In the genomic region with DNA sequence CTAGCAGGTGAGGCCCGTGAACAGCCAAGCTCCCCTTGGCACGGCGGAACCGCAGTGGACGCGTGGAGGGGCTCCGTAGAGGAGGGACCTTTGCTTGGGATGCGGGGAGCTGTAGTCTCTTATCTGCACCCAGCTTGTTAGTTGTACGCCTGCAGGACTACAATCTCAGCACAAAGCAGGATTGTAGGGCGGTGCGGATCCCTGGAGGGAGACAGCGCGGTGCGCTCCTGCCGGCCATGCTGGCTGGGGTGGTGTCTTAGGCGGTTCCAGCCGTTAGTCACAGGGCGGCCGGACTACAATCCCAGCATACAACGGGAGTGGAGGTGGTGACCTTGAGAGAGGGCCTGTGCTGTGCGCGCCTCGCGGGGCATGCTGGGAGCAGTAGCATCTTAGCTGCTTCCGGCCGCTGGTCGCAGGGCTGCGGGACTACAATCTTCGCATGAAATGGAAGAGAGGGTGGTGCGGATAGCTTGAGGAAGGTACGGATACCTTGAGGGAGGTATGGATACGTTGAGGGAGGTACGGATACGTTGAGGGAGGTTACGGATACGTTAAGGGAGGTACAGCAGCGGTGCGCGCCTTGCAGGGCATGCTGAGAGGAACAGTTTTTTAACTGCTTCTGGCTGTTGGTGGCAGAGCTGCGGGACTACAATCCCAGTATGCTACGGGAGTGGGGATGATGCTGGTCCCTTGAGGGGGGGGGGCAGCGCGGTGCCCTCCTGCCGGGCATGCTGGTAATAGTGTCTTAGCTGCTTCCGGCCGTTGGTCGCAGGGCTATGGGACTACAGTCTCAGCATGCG, we compare ENCODE assay signal across 1 cellular context.
A peak's percentile ranks its signal among the peaks of the same experiment; 100 is the strongest.
TF ChIP-seq lines count a peak whose summit lies in the region.

No MANE protein-coding gene starts in this region.

TF ChIP-seq in K562, 482 proteins besides CTCF, POLR2A, EP300 and RAD21 (continued from another document and continues in another):
- TF ChIP-seq, protein P1, sequence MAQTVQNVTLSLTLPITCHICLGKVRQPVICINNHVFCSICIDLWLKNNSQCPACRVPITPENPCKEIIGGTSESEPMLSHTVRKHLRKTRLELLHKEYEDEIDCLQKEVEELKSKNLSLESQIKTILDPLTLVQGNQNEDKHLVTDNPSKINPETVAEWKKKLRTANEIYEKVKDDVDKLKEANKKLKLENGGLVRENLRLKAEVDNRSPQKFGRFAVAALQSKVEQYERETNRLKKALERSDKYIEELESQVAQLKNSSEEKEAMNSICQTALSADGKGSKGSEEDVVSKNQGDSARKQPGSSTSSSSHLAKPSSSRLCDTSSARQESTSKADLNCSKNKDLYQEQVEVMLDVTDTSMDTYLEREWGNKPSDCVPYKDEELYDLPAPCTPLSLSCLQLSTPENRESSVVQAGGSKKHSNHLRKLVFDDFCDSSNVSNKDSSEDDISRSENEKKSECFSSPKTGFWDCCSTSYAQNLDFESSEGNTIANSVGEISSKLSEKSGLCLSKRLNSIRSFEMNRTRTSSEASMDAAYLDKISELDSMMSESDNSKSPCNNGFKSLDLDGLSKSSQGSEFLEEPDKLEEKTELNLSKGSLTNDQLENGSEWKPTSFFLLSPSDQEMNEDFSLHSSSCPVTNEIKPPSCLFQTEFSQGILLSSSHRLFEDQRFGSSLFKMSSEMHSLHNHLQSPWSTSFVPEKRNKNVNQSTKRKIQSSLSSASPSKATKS (CRISPR knock-in tag; IDR thresholded peaks at IDR 0.05), result no peak
- no peak for TF ChIP-seq FOXM1 (IDR thresholded peaks at IDR 0.05; ENCODE audit: low read depth)
- TF ChIP-seq FOXM1 (CRISPR knock-in tag; IDR thresholded peaks at IDR 0.05; ENCODE audit: low read depth), result no peak
- no peak for TF ChIP-seq ZNF280B (CRISPR knock-in tag; IDR thresholded peaks at IDR 0.05)
- no peak for TF ChIP-seq CHCHD3 (CRISPR knock-in tag; IDR thresholded peaks at IDR 0.05)
- TF ChIP-seq HNRNPLL (IDR thresholded peaks at IDR 0.05; ENCODE audit: low read depth, low read length, poor library complexity, severe bottlenecking), result peak; percentile 73
- TF ChIP-seq GABPB1 (CRISPR knock-in tag; IDR thresholded peaks at IDR 0.05), result peak; percentile 87
- TF ChIP-seq SAP30 (IDR thresholded peaks at IDR 0.05; ENCODE audit: borderline replicate concordance, insufficient read depth, low read depth, low read length, poor library complexity, severe bottlenecking), result peak; percentile 11
- TF ChIP-seq FOXJ3 (CRISPR knock-in tag; IDR thresholded peaks at IDR 0.05), result no peak
- peak; percentile 19 for TF ChIP-seq RBBP5 (IDR thresholded peaks at IDR 0.05; ENCODE audit: borderline replicate concordance, insufficient read depth, low read length, poor library complexity, severe bottlenecking)
- peak; percentile 74 to 75 for TF ChIP-seq NRF1 (conservative IDR thresholded peaks at IDR 0.05 in 1 of 2, IDR thresholded peaks at IDR 0.05 in 1 of 2)
- no peak for TF ChIP-seq HNRNPH1 (optimal IDR thresholded peaks at IDR 0.05; ENCODE audit: low read depth, low read length)
- no peak for TF ChIP-seq HIVEP1 (CRISPR knock-in tag; IDR thresholded peaks at IDR 0.05)
- peak; percentile 82 for TF ChIP-seq CREM (IDR thresholded peaks at IDR 0.05; ENCODE audit: low read depth)
- TF ChIP-seq, protein P2, sequence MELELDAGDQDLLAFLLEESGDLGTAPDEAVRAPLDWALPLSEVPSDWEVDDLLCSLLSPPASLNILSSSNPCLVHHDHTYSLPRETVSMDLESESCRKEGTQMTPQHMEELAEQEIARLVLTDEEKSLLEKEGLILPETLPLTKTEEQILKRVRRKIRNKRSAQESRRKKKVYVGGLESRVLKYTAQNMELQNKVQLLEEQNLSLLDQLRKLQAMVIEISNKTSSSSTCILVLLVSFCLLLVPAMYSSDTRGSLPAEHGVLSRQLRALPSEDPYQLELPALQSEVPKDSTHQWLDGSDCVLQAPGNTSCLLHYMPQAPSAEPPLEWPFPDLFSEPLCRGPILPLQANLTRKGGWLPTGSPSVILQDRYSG (tag; conservative IDR thresholded peaks at IDR 0.05; ENCODE audit: low read depth), result 0 out of 2 replicates have a peak, but pooled peaks have one; percentile 33
- peak; percentile 92 for TF ChIP-seq POLR2G (IDR thresholded peaks at IDR 0.05; ENCODE audit: low read depth, low read length)
- no peak for TF ChIP-seq ATF3 (IDR thresholded peaks at IDR 0.05)
- no peak for TF ChIP-seq ATF3 (CRISPR knock-in tag; conservative IDR thresholded peaks at IDR 0.05)
- TF ChIP-seq ASH1L (IDR thresholded peaks at IDR 0.05; ENCODE audit: borderline replicate concordance, low read depth, partially characterized antibody), result no peak
- TF ChIP-seq, protein P3, sequence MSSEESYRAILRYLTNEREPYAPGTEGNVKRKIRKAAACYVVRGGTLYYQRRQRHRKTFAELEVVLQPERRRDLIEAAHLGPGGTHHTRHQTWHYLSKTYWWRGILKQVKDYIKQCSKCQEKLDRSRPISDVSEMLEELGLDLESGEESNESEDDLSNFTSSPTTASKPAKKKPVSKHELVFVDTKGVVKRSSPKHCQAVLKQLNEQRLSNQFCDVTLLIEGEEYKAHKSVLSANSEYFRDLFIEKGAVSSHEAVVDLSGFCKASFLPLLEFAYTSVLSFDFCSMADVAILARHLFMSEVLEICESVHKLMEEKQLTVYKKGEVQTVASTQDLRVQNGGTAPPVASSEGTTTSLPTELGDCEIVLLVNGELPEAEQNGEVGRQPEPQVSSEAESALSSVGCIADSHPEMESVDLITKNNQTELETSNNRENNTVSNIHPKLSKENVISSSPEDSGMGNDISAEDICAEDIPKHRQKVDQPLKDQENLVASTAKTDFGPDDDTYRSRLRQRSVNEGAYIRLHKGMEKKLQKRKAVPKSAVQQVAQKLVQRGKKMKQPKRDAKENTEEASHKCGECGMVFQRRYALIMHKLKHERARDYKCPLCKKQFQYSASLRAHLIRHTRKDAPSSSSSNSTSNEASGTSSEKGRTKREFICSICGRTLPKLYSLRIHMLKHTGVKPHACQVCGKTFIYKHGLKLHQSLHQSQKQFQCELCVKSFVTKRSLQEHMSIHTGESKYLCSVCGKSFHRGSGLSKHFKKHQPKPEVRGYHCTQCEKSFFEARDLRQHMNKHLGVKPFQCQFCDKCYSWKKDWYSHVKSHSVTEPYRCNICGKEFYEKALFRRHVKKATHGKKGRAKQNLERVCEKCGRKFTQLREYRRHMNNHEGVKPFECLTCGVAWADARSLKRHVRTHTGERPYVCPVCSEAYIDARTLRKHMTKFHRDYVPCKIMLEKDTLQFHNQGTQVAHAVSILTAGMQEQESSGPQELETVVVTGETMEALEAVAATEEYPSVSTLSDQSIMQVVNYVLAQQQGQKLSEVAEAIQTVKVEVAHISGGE (CRISPR knock-in tag; IDR thresholded peaks at IDR 0.05), result peak in 1 of 3 experiments; percentile 34; a peak in 1 of 6 replicates
- no peak for TF ChIP-seq BRF2 (IDR thresholded peaks at IDR 0.05; ENCODE audit: borderline replicate concordance, insufficient read depth, insufficient read length)
- no peak for TF ChIP-seq ZSCAN29 (IDR thresholded peaks at IDR 0.05)
- TF ChIP-seq, protein P4, sequence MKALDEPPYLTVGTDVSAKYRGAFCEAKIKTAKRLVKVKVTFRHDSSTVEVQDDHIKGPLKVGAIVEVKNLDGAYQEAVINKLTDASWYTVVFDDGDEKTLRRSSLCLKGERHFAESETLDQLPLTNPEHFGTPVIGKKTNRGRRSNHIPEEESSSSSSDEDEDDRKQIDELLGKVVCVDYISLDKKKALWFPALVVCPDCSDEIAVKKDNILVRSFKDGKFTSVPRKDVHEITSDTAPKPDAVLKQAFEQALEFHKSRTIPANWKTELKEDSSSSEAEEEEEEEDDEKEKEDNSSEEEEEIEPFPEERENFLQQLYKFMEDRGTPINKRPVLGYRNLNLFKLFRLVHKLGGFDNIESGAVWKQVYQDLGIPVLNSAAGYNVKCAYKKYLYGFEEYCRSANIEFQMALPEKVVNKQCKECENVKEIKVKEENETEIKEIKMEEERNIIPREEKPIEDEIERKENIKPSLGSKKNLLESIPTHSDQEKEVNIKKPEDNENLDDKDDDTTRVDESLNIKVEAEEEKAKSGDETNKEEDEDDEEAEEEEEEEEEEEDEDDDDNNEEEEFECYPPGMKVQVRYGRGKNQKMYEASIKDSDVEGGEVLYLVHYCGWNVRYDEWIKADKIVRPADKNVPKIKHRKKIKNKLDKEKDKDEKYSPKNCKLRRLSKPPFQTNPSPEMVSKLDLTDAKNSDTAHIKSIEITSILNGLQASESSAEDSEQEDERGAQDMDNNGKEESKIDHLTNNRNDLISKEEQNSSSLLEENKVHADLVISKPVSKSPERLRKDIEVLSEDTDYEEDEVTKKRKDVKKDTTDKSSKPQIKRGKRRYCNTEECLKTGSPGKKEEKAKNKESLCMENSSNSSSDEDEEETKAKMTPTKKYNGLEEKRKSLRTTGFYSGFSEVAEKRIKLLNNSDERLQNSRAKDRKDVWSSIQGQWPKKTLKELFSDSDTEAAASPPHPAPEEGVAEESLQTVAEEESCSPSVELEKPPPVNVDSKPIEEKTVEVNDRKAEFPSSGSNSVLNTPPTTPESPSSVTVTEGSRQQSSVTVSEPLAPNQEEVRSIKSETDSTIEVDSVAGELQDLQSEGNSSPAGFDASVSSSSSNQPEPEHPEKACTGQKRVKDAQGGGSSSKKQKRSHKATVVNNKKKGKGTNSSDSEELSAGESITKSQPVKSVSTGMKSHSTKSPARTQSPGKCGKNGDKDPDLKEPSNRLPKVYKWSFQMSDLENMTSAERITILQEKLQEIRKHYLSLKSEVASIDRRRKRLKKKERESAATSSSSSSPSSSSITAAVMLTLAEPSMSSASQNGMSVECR (CRISPR knock-in tag; IDR thresholded peaks at IDR 0.05), result peak; percentile 67
- TF ChIP-seq, protein P5, sequence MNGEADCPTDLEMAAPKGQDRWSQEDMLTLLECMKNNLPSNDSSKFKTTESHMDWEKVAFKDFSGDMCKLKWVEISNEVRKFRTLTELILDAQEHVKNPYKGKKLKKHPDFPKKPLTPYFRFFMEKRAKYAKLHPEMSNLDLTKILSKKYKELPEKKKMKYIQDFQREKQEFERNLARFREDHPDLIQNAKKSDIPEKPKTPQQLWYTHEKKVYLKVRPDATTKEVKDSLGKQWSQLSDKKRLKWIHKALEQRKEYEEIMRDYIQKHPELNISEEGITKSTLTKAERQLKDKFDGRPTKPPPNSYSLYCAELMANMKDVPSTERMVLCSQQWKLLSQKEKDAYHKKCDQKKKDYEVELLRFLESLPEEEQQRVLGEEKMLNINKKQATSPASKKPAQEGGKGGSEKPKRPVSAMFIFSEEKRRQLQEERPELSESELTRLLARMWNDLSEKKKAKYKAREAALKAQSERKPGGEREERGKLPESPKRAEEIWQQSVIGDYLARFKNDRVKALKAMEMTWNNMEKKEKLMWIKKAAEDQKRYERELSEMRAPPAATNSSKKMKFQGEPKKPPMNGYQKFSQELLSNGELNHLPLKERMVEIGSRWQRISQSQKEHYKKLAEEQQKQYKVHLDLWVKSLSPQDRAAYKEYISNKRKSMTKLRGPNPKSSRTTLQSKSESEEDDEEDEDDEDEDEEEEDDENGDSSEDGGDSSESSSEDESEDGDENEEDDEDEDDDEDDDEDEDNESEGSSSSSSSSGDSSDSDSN (IDR thresholded peaks at IDR 0.05; ENCODE audit: borderline replicate concordance in 1 of 2, low read depth in 2 of 2, low read length in 2 of 2), result peak in 1 of 2 experiments; percentile 53; a peak in 1 of 4 replicates
- no peak for TF ChIP-seq ZNF512 (tag; IDR thresholded peaks at IDR 0.05)
- peak; percentile 81 for TF ChIP-seq KDM5B (IDR thresholded peaks at IDR 0.05; ENCODE audit: insufficient replicate concordance, low read depth, low read length)
- TF ChIP-seq GABPA (tag; conservative IDR thresholded peaks at IDR 0.05; ENCODE audit: low read depth), result peak; percentile 85
- TF ChIP-seq SIN3B (IDR thresholded peaks at IDR 0.05; ENCODE audit: low read depth), result 0 out of 2 replicates have a peak, but pooled peaks have one; percentile 16
- peak; percentile 62 for TF ChIP-seq POLR2AphosphoS5 (IDR thresholded peaks at IDR 0.05; ENCODE audit: control insufficient read depth, insufficient read depth, low read depth, low read length)
- TF ChIP-seq, protein P6, sequence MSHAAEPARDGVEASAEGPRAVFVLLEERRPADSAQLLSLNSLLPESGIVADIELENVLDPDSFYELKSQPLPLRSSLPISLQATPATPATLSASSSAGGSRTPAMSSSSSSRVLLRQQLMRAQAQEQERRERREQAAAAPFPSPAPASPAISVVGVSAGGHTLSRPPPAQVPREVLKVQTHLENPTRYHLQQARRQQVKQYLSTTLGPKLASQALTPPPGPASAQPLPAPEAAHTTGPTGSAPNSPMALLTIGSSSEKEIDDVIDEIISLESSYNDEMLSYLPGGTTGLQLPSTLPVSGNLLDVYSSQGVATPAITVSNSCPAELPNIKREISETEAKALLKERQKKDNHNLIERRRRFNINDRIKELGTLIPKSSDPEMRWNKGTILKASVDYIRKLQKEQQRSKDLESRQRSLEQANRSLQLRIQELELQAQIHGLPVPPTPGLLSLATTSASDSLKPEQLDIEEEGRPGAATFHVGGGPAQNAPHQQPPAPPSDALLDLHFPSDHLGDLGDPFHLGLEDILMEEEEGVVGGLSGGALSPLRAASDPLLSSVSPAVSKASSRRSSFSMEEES (CRISPR knock-in tag; IDR thresholded peaks at IDR 0.05), result no peak
